ENCODE assay signal across 1 cellular context in genomic region chr11:96318399-96318798, GRCh38.
TF ChIP-seq lines count a peak whose summit lies in the region.

No MANE protein-coding gene starts in this region.

TF ChIP-seq in K562, 482 proteins besides CTCF, POLR2A, EP300 and RAD21:
- TF ChIP-seq ZNF518B (CRISPR knock-in tag; IDR thresholded peaks at IDR 0.05) (no peak), ETV1 (tag; conservative IDR thresholded peaks at IDR 0.05; ENCODE audit: low read depth) (no peak), MTA3 (IDR thresholded peaks at IDR 0.05; ENCODE audit: borderline replicate concordance) (no peak), PHB (CRISPR knock-in tag; IDR thresholded peaks at IDR 0.05) (no peak), ELF2 (CRISPR knock-in tag; IDR thresholded peaks at IDR 0.05) (0 out of 2 replicates have a peak, but pooled peaks have one; percentile 45), SREBF2 (CRISPR knock-in tag; IDR thresholded peaks at IDR 0.05) (no peak), NCOA6 (IDR thresholded peaks at IDR 0.05) (no peak), CEBPB (tag; IDR thresholded peaks at IDR 0.05) (no peak), SMARCC2 (IDR thresholded peaks at IDR 0.05; ENCODE audit: low read depth) (no peak; the same call in 1 of the 2 replicates), USF1 (CRISPR knock-in tag; IDR thresholded peaks at IDR 0.05) (no peak), ZBTB2 (IDR thresholded peaks at IDR 0.05) (no peak), ELF1 (tag; IDR thresholded peaks at IDR 0.05) (no peak), ZNF274 (IDR thresholded peaks at IDR 0.05; ENCODE audit: borderline replicate concordance, low read depth, low read length) (no peak), PHF8 (IDR thresholded peaks at IDR 0.05; ENCODE audit: borderline replicate concordance, low read length) (no peak), RBFOX2 (IDR thresholded peaks at IDR 0.05; ENCODE audit: low read depth, low read length) (no peak), C11orf30 (IDR thresholded peaks at IDR 0.05; ENCODE audit: low read depth) (no peak), ZNF76 (CRISPR knock-in tag; IDR thresholded peaks at IDR 0.05; ENCODE audit: borderline replicate concordance) (no peak), NFXL1 (CRISPR knock-in tag; IDR thresholded peaks at IDR 0.05) (no peak), NRF1 (conservative IDR thresholded peaks at IDR 0.05 in 1 of 2, IDR thresholded peaks at IDR 0.05 in 1 of 2) (no peak), RBM39 (optimal IDR thresholded peaks at IDR 0.05; ENCODE audit: low read depth, low read length) (no peak), ZNF395 (CRISPR knock-in tag; IDR thresholded peaks at IDR 0.05) (0 out of 2 replicates have a peak, but pooled peaks have one; percentile 14), NR1H2 (CRISPR knock-in tag; IDR thresholded peaks at IDR 0.05) (no peak), HNRNPH1 (optimal IDR thresholded peaks at IDR 0.05; ENCODE audit: low read depth, low read length) (no peak), FOSL1 (tag; conservative IDR thresholded peaks at IDR 0.05) (0 out of 2 replicates have a peak, but pooled peaks have one; percentile 37), MYNN (IDR thresholded peaks at IDR 0.05) (no peak), MYNN (CRISPR knock-in tag; IDR thresholded peaks at IDR 0.05) (no peak), POLR3A (IDR thresholded peaks at IDR 0.05; ENCODE audit: borderline replicate concordance, extremely low read depth, insufficient read depth, insufficient read length) (no peak), RNF219 (CRISPR knock-in tag; IDR thresholded peaks at IDR 0.05) (no peak), NR2C2 (CRISPR knock-in tag; IDR thresholded peaks at IDR 0.05) (no peak), NR2C2 (tag; IDR thresholded peaks at IDR 0.05) (0 out of 2 replicates have a peak, but pooled peaks have one; percentile 30), RFX1 (IDR thresholded peaks at IDR 0.05) (no peak), ZNF232 (CRISPR knock-in tag; IDR thresholded peaks at IDR 0.05) (no peak)
